ENCODE assay signal across 9 cellular contexts in genomic region chr17:63843387-63844292, GRCh38. TPM values are rescaled to one million over a fixed set of nuclear protein-coding genes. Genes with fewer than 3 reads are reported as not detected.
DNase-seq lines count a peak whose midpoint lies in the region; ATAC-seq and TF ChIP-seq lines count a peak whose summit lies in the region.
"Had no signal": no experiment of that assay in that cellular context is flagged by ENCODE, and none has a peak within 500 bp of the region (broad histone marks: within the 10 kb centered on the region; RNA-seq: fewer than 3 reads in every experiment).

No MANE protein-coding gene starts in this region.

- H3K36me3 Mint-ChIP-seq in CD4-positive, alpha-beta memory T cell: peaks cover 0 to 15% of the 10 kb centered on the region in 2 donors
- H3K36me3 Mint-ChIP-seq in H9 (ENCODE audit: insufficient read depth in 1 of 3, low read depth in 3 of 3) (peaks cover 0 to 12% (median 3%) of the 10 kb centered on the region in 3 experiments; a peak in 4 of 7 replicates), T-helper 17 cell (ENCODE audit: low read depth) (no peaks in the 10 kb centered on the region)

- H4K20me1 ChIP-seq in H9 (ENCODE audit: control insufficient read depth, insufficient read depth, insufficient read length): no peaks in the 10 kb centered on the region

- H3K4ac ChIP-seq in H9 (ENCODE audit: low read depth, low read length): no peak overlapping the region

- peak overlapping the region; percentile 84 for H3K27ac ChIP-seq in CD4-positive, alpha-beta memory T cell (ENCODE audit: low read depth, low read length)
- H3K27ac ChIP-seq in H9 (ENCODE audit: insufficient read length, low read depth, low read length) (no peak overlapping the region), muscle layer of duodenum (ENCODE audit: low read length) (peak overlapping the region; percentile 70)

- no peak overlapping the region for H4K8ac ChIP-seq in H9 (replicated peaks; ENCODE audit: insufficient read length, low read depth, low read length)

- H3T11ph ChIP-seq in H9 (ENCODE audit: low read length): no peak overlapping the region

- no peaks in the 10 kb centered on the region for H3K27me3 ChIP-seq in CD4-positive, alpha-beta memory T cell (ENCODE audit: insufficient read depth, low read length)
- H3K27me3 ChIP-seq in H9 (ENCODE audit: insufficient read depth, low read length) (peaks cover 4% of the 10 kb centered on the region; the same call in 1 of the 2 replicates), muscle layer of duodenum (ENCODE audit: low read depth, low read length) (no peaks in the 10 kb centered on the region)

- no peak overlapping the region for H3K23ac ChIP-seq in H9 (ENCODE audit: insufficient read length, low read depth, low read length)

- no peak overlapping the region for H3K18ac ChIP-seq in H9 (ENCODE audit: insufficient read length, low read depth, low read length)

- intact Hi-C loops in CD4-positive, alpha-beta memory T cell (cut with micrococcal nuclease): loop anchor here (1.0 to 10.0 kb wide), 7 partner anchors 16 to 661 kb away; partner anchors contain the start of genes CCDC47, CEP95, DCAF7 and DDX5

- H4K91ac ChIP-seq in H9 (ENCODE audit: insufficient read length, low read depth, low read length): no peak overlapping the region

- H2BK120ac ChIP-seq in H9 (ENCODE audit: low read depth, low read length, poor library complexity, severe bottlenecking): no peak overlapping the region

- H2BK12ac ChIP-seq in H9 (ENCODE audit: insufficient read length, low read depth, low read length): no peak overlapping the region

- H3K9ac ChIP-seq in H9 (ENCODE audit: extremely low read depth, insufficient read length, low read length): no peak overlapping the region

- no peaks in the 10 kb centered on the region for H3K27me3 Mint-ChIP-seq in CD4-positive, alpha-beta memory T cell
- H3K27me3 Mint-ChIP-seq in H9 (ENCODE audit: low read depth) (peaks cover 34% of the 10 kb centered on the region), T-helper 17 cell (no peaks in the 10 kb centered on the region)

- H3K9me3 ChIP-seq in CD4-positive, alpha-beta memory T cell (ENCODE audit: control insufficient read depth in 1 of 2, low read length in 2 of 2): no peaks in the 10 kb centered on the region
- no peaks in the 10 kb centered on the region for H3K9me3 ChIP-seq in H9 (ENCODE audit: control insufficient read depth, low read depth, low read length)
- no peaks in the 10 kb centered on the region for H3K9me3 ChIP-seq in T-helper 17 cell (ENCODE audit: control insufficient read depth, low read length, poor library complexity, severe bottlenecking)
- H3K9me3 ChIP-seq in muscle layer of duodenum (ENCODE audit: control insufficient read depth in 1 of 2, low read length in 2 of 2): no peaks in the 10 kb centered on the region

- H3K79me2 ChIP-seq in H9 (ENCODE audit: insufficient read depth, low read length): peaks cover 3% of the 10 kb centered on the region; the same call in 1 of the 2 replicates

- no CpG with 5 or more reads among the region's 26 CpGs for WGBS in H9 (ENCODE audit: extremely low coverage, insufficient read length, low lambda C conversion rate)

- peaks cover 22 to 56% (median 37%) of the 10 kb centered on the region in 4 donors for H3K4me1 Mint-ChIP-seq in CD4-positive, alpha-beta memory T cell
- peaks cover 20 to 31% of the 10 kb centered on the region in 2 experiments for H3K4me1 Mint-ChIP-seq in H9
- peaks cover 35% of the 10 kb centered on the region for H3K4me1 Mint-ChIP-seq in T-helper 17 cell

- no peak overlapping the region for H2BK20ac ChIP-seq in H9 (ENCODE audit: low read depth, low read length, poor library complexity, severe bottlenecking)

- peak in 2 of 5 donors; percentile 31 to 57 for DNase-seq in CD4-positive, alpha-beta memory T cell
- DNase-seq in H9 (no peak), T-helper 17 cell (peak in 1 of 3 donors; percentile 15), epidermal melanocyte (ENCODE audit: insufficient read length, low spot score) (peak; percentile 17), ecto neural progenitor cell (ENCODE audit: low spot score) (no peak)

- CTCF ChIA-PET in CD4-positive, alpha-beta memory T cell (lab: Charles Lee; ENCODE audit: partially characterized antibody): interaction anchor here (0.6 to 2.6 kb wide), 9 partner anchors 9 to 413 kb away, joined by 3 to 16 read pairs (median 3); partner anchors contain the start of genes CCDC47, DDX42 and PSMC5

- H3K79me1 ChIP-seq in H9 (ENCODE audit: insufficient read depth, low read depth, low read length, poor library complexity, severe bottlenecking): no peaks in the 10 kb centered on the region

- H3K14ac ChIP-seq in H9 (ENCODE audit: insufficient read depth, low read length): no peak overlapping the region

- H3K23me2 ChIP-seq in H9 (ENCODE audit: insufficient read length, low read depth, low read length, poor library complexity, severe bottlenecking): peaks cover 10% of the 10 kb centered on the region

- no peak overlapping the region for H3K56ac ChIP-seq in H9 (ENCODE audit: insufficient read length, low read depth, low read length)

- H3K4me2 ChIP-seq in H9 (ENCODE audit: insufficient read depth, insufficient read length, low read length): peak overlapping the region; percentile 40

- peak overlapping the region; percentile 87 to 95 (median 92) for H3K27ac Mint-ChIP-seq in CD4-positive, alpha-beta memory T cell
- H3K27ac Mint-ChIP-seq in H9 (peak overlapping the region in 2 of 3 experiments; percentile 53 to 78; a peak in 1 of 7 replicates), T-helper 17 cell (peak overlapping the region; percentile 95)

- H4K5ac ChIP-seq in H9 (ENCODE audit: insufficient read length, low read depth, low read length): no peak overlapping the region

- H2BK5ac ChIP-seq in H9 (ENCODE audit: insufficient read length, low read length): no peak overlapping the region

- no peaks in the 10 kb centered on the region for H3K36me3 ChIP-seq in CD4-positive, alpha-beta memory T cell (ENCODE audit: insufficient read depth, low read length)
- peaks cover 0 to 4% of the 10 kb centered on the region in 2 donors for H3K36me3 ChIP-seq in muscle layer of duodenum (ENCODE audit: control insufficient read depth in 1 of 2, insufficient read depth in 2 of 2, low read length in 2 of 2)

- no peak overlapping the region for H2AFZ ChIP-seq in H9 (ENCODE audit: low read length)

- no peak overlapping the region for H2BK15ac ChIP-seq in H9 (ENCODE audit: low read depth, low read length)

- TF ChIP-seq CTCF in H9 (conservative IDR thresholded peaks at IDR 0.05): no peak

- peak overlapping the region; percentile 82 to 88 (median 86) for H3K4me3 Mint-ChIP-seq in CD4-positive, alpha-beta memory T cell
- H3K4me3 Mint-ChIP-seq in H9 (peak overlapping the region; percentile 77 to 83), T-helper 17 cell (peak overlapping the region; percentile 94)

- POLR2A ChIA-PET in CD4-positive, alpha-beta memory T cell (lab: Charles Lee; ENCODE audit: partially characterized antibody): interaction anchor here (0.6 to 8.8 kb wide), 18 partner anchors 15 to 662 kb away, joined by 3 to 104 read pairs (median 4); partner anchors contain the start of genes CCDC47, DDX42, FTSJ3 and LIMD2

- H2AK5ac ChIP-seq in H9 (ENCODE audit: insufficient read length, low read length): no peak overlapping the region

- no peaks in the 10 kb centered on the region for H3K9me3 Mint-ChIP-seq in CD4-positive, alpha-beta memory T cell
- H3K9me3 Mint-ChIP-seq in H9: peaks cover 5 to 8% of the 10 kb centered on the region in 2 experiments; a peak in 4 of 5 replicates

- peak; percentile 12 for ATAC-seq in T-helper 17 cell
- ATAC-seq in GM21367 (IDR thresholded peaks at IDR 0.05; ENCODE audit: unreplicated experiment): no peak
- no peak for ATAC-seq in HG03432 (IDR thresholded peaks at IDR 0.05; ENCODE audit: unreplicated experiment)

- H3K4me3 ChIP-seq in CD4-positive, alpha-beta memory T cell (ENCODE audit: low read length in 2 of 2): peak overlapping the region; percentile 42 to 72
- peak overlapping the region; percentile 63 to 67 for H3K4me3 ChIP-seq in muscle layer of duodenum (ENCODE audit: low read depth in 1 of 2, low read length in 2 of 2)

- peaks cover 48% of the 10 kb centered on the region for H3K4me1 ChIP-seq in CD4-positive, alpha-beta memory T cell (ENCODE audit: insufficient read depth, low read length)
- H3K4me1 ChIP-seq in H9 (ENCODE audit: insufficient read depth, low read length) (no peaks in the 10 kb centered on the region; the same call in 1 of the 2 replicates), muscle layer of duodenum (ENCODE audit: control insufficient read depth in 1 of 2, insufficient read depth in 2 of 2, low read length in 2 of 2) (peaks cover 11 to 39% of the 10 kb centered on the region in 2 donors)

RNA-seq across cellular contexts. Expression of gene SMARCD2, which starts 1.2 kb away (rescaled TPM):
- total RNA-seq in CD4-positive, alpha-beta memory T cell: 100 to 1,000 TPM; 113 to 114 TPM
- 100 to 1,000 TPM in 1 of 2 donors, 10 to 100 TPM in 1; 80.4 to 125 TPM for polyA plus RNA-seq in CD4-positive, alpha-beta memory T cell
- 68.9 and 71.4 TPM in 2 replicates for total RNA-seq in H9 (2021)
- 100 to 1,000 TPM in 1 of 2 donors, 10 to 100 TPM in 1; 95.3 to 106 TPM for total RNA-seq in T-helper 17 cell

RNA-seq across cellular contexts. Expression of gene FTSJ3, which starts 16.2 kb away (rescaled TPM):
- 10 to 100 TPM; 62.1 to 62.2 TPM for total RNA-seq in CD4-positive, alpha-beta memory T cell
- 10 to 100 TPM; 12.3 to 40.8 TPM for polyA plus RNA-seq in CD4-positive, alpha-beta memory T cell
- 77.5 and 80.3 TPM in 2 replicates for total RNA-seq in H9 (2021)
- total RNA-seq in T-helper 17 cell: 10 to 100 TPM; 44.2 to 54.3 TPM

RNA-seq across cellular contexts. Expression of gene PSMC5, which starts 16.4 kb away (rescaled TPM):
- total RNA-seq in CD4-positive, alpha-beta memory T cell: 100 to 1,000 TPM; 121 TPM
- 100 to 1,000 TPM; 188 to 227 TPM for polyA plus RNA-seq in CD4-positive, alpha-beta memory T cell
- total RNA-seq in H9 (2021) (178 and 183 TPM in 2 replicates), T-helper 17 cell (10 to 100 TPM; 83.5 to 92.2 TPM)

RNA-seq across cellular contexts. Expression of gene CSH2, which starts 29.8 kb away (rescaled TPM):
- total RNA-seq in CD4-positive, alpha-beta memory T cell: not detected
- not detected for polyA plus RNA-seq in CD4-positive, alpha-beta memory T cell
- total RNA-seq in H9 (2021) (not detected in 2 replicates), T-helper 17 cell (1 to 10 TPM; 3.6 to 4.0 TPM)
- total RNA-seq: subcutaneous adipose tissue had no signal

RNA-seq across cellular contexts. Expression of gene GH2, which starts 38.1 kb away (rescaled TPM):
- not detected for total RNA-seq in CD4-positive, alpha-beta memory T cell
- not detected for polyA plus RNA-seq in CD4-positive, alpha-beta memory T cell
- total RNA-seq in H9 (2021): 0.50 and 0.77 TPM in 2 replicates
- total RNA-seq in T-helper 17 cell: not detected
- total RNA-seq: subcutaneous adipose tissue had no signal
